28 cellular contexts compared by ENCODE assay signal in genomic region chr10:91593366-91593765, GRCh38. TPM values are rescaled to one million over a fixed set of nuclear protein-coding genes. Genes with fewer than 3 reads are reported as not detected.
DNase-seq lines count a peak whose midpoint lies in the region; ATAC-seq, FAIRE-seq and TF ChIP-seq lines count a peak whose summit lies in the region.
"Had no signal": no experiment of that assay in that cellular context is flagged by ENCODE, and none has a peak within 500 bp of the region (broad histone marks: within the 10 kb centered on the region; RNA-seq: fewer than 3 reads in every experiment).

No MANE protein-coding gene starts in this region.

- H3K9me3 Mint-ChIP-seq in stimulated activated memory B cell treated with anti-CD40 and anti-IgM and Interleukin-4, amounts not matched to agents 10 μg/mL and 1 μg/mL and 100 μg/mL, for 72 hours = no peaks in the 10 kb centered on the region
- H3K9me3 Mint-ChIP-seq: activated naive CD8-positive, alpha-beta T cell treated with anti-CD3 and anti-CD28 coated beads, Interleukin-2, amount 50 U/mL, for 24 hours; brain; CD8-positive, alpha-beta T cell; T-cell had no signal

- no peak for TF ChIP-seq CTCF in breast epithelium (IDR thresholded peaks at IDR 0.05)
- TF ChIP-seq CTCF in mammary epithelial cell (conservative IDR thresholded peaks at IDR 0.05 in 1 of 2, IDR thresholded peaks at IDR 0.05 in 1 of 2; ENCODE audit: extremely low read depth in 1 of 2, insufficient read depth in 1 of 2, low read depth in 1 of 2, low read length in 2 of 2) = no peak
- TF ChIP-seq CTCF in coronary artery (IDR thresholded peaks at IDR 0.05) = no peak
- TF ChIP-seq CTCF in pancreas (IDR thresholded peaks at IDR 0.05) = no peak
- no peak for TF ChIP-seq CTCF in transverse colon (IDR thresholded peaks at IDR 0.05)

- H3K4me2 ChIP-seq in mammary epithelial cell (ENCODE audit: insufficient read depth, low read depth, low read length) = no peak overlapping the region

- no peak for FAIRE-seq in pancreas (lab: Jason Lieb, UNC)
- FAIRE-seq: G401.6, RCC 7860 had no signal

- H3K36me3 Mint-ChIP-seq in stimulated activated memory B cell treated with anti-CD40 and anti-IgM and Interleukin-4, amounts not matched to agents 10 μg/mL and 1 μg/mL and 100 μg/mL, for 72 hours = no peaks in the 10 kb centered on the region
- H3K36me3 Mint-ChIP-seq: brain; CD8-positive, alpha-beta T cell; naive thymus-derived CD4-positive, alpha-beta T cell; T-cell had no signal

- 52% methylated on average over 6 of the region's 8 CpGs for WGBS in mammary epithelial cell (ENCODE audit: low coverage, missing lambda C conversion rate)
- 19 to 30% methylated on average over 8 of the region's 8 CpGs for WGBS in pancreas, 2 donors
- WGBS in transverse colon (ENCODE audit: low coverage in 1 of 2), 2 donors = 43 to 57% methylated on average over 6 to 8 of the region's 8 CpGs

- intact Hi-C loops in breast epithelium (cut with DNase I; ENCODE audit: low total_unique reads) = no loop called here
- intact Hi-C loops in mammary epithelial cell (cut with micrococcal nuclease) = no loop called here
- intact Hi-C loops in pancreas (cut with DNase I) = loop anchor here in 1 of 3 donors (5.0 kb wide), 2 partner anchors 36 to 39 kb away; partner anchors contain the start of gene PPP1R3C
- intact Hi-C loops in transverse colon (cut with DNase I; ENCODE audit: low total_unique reads) = no loop called here

- H3K27ac Mint-ChIP-seq in stimulated activated memory B cell treated with anti-CD40 and anti-IgM and Interleukin-4, amounts not matched to agents 10 μg/mL and 1 μg/mL and 100 μg/mL, for 72 hours = no peak overlapping the region
- H3K27ac Mint-ChIP-seq: activated naive CD8-positive, alpha-beta T cell treated with anti-CD3 and anti-CD28 coated beads, Interleukin-2, amount 50 U/mL, for 24 hours; CD8-positive, alpha-beta T cell; naive thymus-derived CD4-positive, alpha-beta T cell; T-cell had no signal

- dilution Hi-C loops in mammary epithelial cell (cut with HindIII; ENCODE audit: low sequenced_read_pairs) = no loop called here

- no peaks in the 10 kb centered on the region for H3K4me1 Mint-ChIP-seq in stimulated activated memory B cell treated with anti-CD40 and anti-IgM and Interleukin-4, amounts not matched to agents 10 μg/mL and 1 μg/mL and 100 μg/mL, for 72 hours
- H3K4me1 Mint-ChIP-seq: T-cell had no signal

- H3K36me3 ChIP-seq in breast epithelium (no peaks in the 10 kb centered on the region), mammary epithelial cell (ENCODE audit: insufficient read depth, low read length) (no peaks in the 10 kb centered on the region), pancreas (no peaks in the 10 kb centered on the region), transverse colon (no peaks in the 10 kb centered on the region)
- H3K36me3 ChIP-seq: SJCRH30, tibial nerve had no signal

- ATAC-seq in pancreas (no peak), GM18858 (IDR thresholded peaks at IDR 0.05; ENCODE audit: unreplicated experiment) (no peak)
- ATAC-seq in stimulated activated memory B cell treated with anti-CD40 and anti-IgM and Interleukin-4, amounts not matched to agents 10 μg/mL and 1 μg/mL and 100 μg/mL, for 72 hours = no peak
- ATAC-seq: activated naive CD8-positive, alpha-beta T cell treated with anti-CD3 and anti-CD28 coated beads, Interleukin-2, amount 50 U/mL, for 24 hours; CD8-positive, alpha-beta T cell; naive thymus-derived CD4-positive, alpha-beta T cell; stimulated activated naive CD8-positive, alpha-beta T cell treated with anti-CD3 and anti-CD28 coated beads, Interleukin-15, Interleukin-2, amounts not matched to agents 100 U/mL and 50 U/mL, for 24 hours; T-cell had no signal

- no peak overlapping the region for H2AFZ ChIP-seq in mammary epithelial cell (ENCODE audit: low read depth, low read length)

- in situ Hi-C loops in mammary epithelial cell (cut with MboI; ENCODE audit: low sequenced_read_pairs in 2 of 2) (no loop called here), transverse colon (cut with MboI; ENCODE audit: low pct_ligation_motif_present in 1 of 4, low pct_unique_long_range_greater_than_20kb in 1 of 4, low sequenced_read_pairs in 3 of 4) (no loop called here)

- TF ChIP-seq POLR2A in breast epithelium (IDR thresholded peaks at IDR 0.05) (no peak), transverse colon (IDR thresholded peaks at IDR 0.05) (no peak)

- H3K4me3 ChIP-seq in breast epithelium = no peak overlapping the region
- H3K4me3 ChIP-seq in mammary epithelial cell (replicated peaks in 1 of 3; ENCODE audit: insufficient read depth in 1 of 3, low read depth in 2 of 3, low read length in 3 of 3) = no peak overlapping the region
- no peak overlapping the region for H3K4me3 ChIP-seq in coronary artery
- no peak overlapping the region for H3K4me3 ChIP-seq in pancreas
- no peak overlapping the region for H3K4me3 ChIP-seq in transverse colon
- H3K4me3 ChIP-seq: SJCRH30, tibial nerve had no signal

- H3K79me2 ChIP-seq in mammary epithelial cell (ENCODE audit: insufficient read depth, low read length) = no peaks in the 10 kb centered on the region

- no peak overlapping the region for H3K9ac ChIP-seq in mammary epithelial cell (ENCODE audit: insufficient read depth, low read length)

- H3K27ac ChIP-seq in breast epithelium (peak overlapping the region; percentile 4 to 18), mammary epithelial cell (ENCODE audit: insufficient read depth, low read depth, low read length) (no peak overlapping the region), coronary artery (peak overlapping the region; percentile 92 to 93), pancreas (peak overlapping the region; percentile 56 to 88 (median 80)), transverse colon (peak overlapping the region in 3 of 4 donors; percentile 75 to 94 (median 79))

- DNase-seq in breast epithelium (ENCODE audit: low spot score in 2 of 2) (peak in 1 of 2 donors; percentile 62), mammary epithelial cell (no peak), coronary artery (ENCODE audit: low spot score) (no peak), pancreas (no peak), transverse colon (no peak), KG1 (lab: John Stamatoyannopoulos, UW) (no peak)
- DNase-seq: 8988T; activated gamma-delta T cell; activated naive CD8-positive, alpha-beta T cell treated with anti-CD3 and anti-CD28 coated beads, Interleukin-2, amount 50 U/mL, for 24 hours; activated T-cell treated with anti-CD3 and anti-CD28 coated beads, Interleukin-2, amount 50 U/mL, for 1 hour; CD8-positive, alpha-beta T cell; GOT3; KBM-7; mesenchymal stem cell; naive thymus-derived CD4-positive, alpha-beta T cell; NCI-H187; NCI-H2171 treated with DMSO at 0.1 percent for 48 hours; NCI-H526; occipital lobe; stimulated activated naive CD8-positive, alpha-beta T cell treated with anti-CD3 and anti-CD28 coated beads, Interleukin-15, Interleukin-2, amounts not matched to agents 100 U/mL and 50 U/mL, for 24 hours; T-cell had no signal

- no TSS peak for BruUV-seq in mammary epithelial cell (replicated peaks; lab: Mats Ljungman, UMichigan)

- CTCF ChIA-PET in mammary epithelial cell (lab: Charles Lee; ENCODE audit: low non-redundant PET) = no interaction called here

- H4K20me1 ChIP-seq in mammary epithelial cell (ENCODE audit: insufficient read depth, low read length) = no peaks in the 10 kb centered on the region

- H3K27me3 Mint-ChIP-seq in stimulated activated memory B cell treated with anti-CD40 and anti-IgM and Interleukin-4, amounts not matched to agents 10 μg/mL and 1 μg/mL and 100 μg/mL, for 72 hours = peaks cover 39% of the 10 kb centered on the region

- no peaks in the 10 kb centered on the region for H3K27me3 ChIP-seq in breast epithelium
- no peaks in the 10 kb centered on the region for H3K27me3 ChIP-seq in mammary epithelial cell (ENCODE audit: insufficient read depth, low read length)
- no peaks in the 10 kb centered on the region for H3K27me3 ChIP-seq in pancreas
- peaks cover 22% of the 10 kb centered on the region for H3K27me3 ChIP-seq in transverse colon
- H3K27me3 ChIP-seq: SJCRH30, tibial nerve had no signal

- no peak for TF ChIP-seq EP300 in transverse colon (IDR thresholded peaks at IDR 0.05; ENCODE audit: low read depth)

- H3K4me1 ChIP-seq in breast epithelium (peaks cover 0 to 24% of the 10 kb centered on the region in 2 donors), mammary epithelial cell (ENCODE audit: insufficient read depth, low read length) (peaks cover 34% of the 10 kb centered on the region), pancreas (peaks cover 51 to 87% (median 80%) of the 10 kb centered on the region in 3 donors), transverse colon (peaks cover 39 to 74% (median 54%) of the 10 kb centered on the region in 4 donors)

- H3K9me3 ChIP-seq in breast epithelium (no peaks in the 10 kb centered on the region), mammary epithelial cell (replicated peaks; ENCODE audit: insufficient read depth, low read length) (no peaks in the 10 kb centered on the region), pancreas (no peaks in the 10 kb centered on the region), transverse colon (no peaks in the 10 kb centered on the region)
- H3K9me3 ChIP-seq: SJCRH30, tibial nerve had no signal

- no peak overlapping the region for H3K4me3 Mint-ChIP-seq in stimulated activated memory B cell treated with anti-CD40 and anti-IgM and Interleukin-4, amounts not matched to agents 10 μg/mL and 1 μg/mL and 100 μg/mL, for 72 hours
- H3K4me3 Mint-ChIP-seq: activated naive CD8-positive, alpha-beta T cell treated with anti-CD3 and anti-CD28 coated beads, Interleukin-2, amount 50 U/mL, for 24 hours; brain; CD8-positive, alpha-beta T cell; naive thymus-derived CD4-positive, alpha-beta T cell; T-cell had no signal

RNA-seq across cellular contexts. Expression of gene PPP1R3C, which starts 39.5 kb away (rescaled TPM):
- 10 to 100 TPM in 2 of 3 donors, 1 to 10 TPM in 1; 9.4 to 48.1 (median 14.4) TPM for total RNA-seq in breast epithelium
- 10 to 100 TPM in 1 of 2 donors, under 1 TPM in 1; 0.49 to 11.3 TPM for total RNA-seq in mammary epithelial cell
- 2.7 TPM for polyA plus RNA-seq in mammary epithelial cell
- polyA minus RNA-seq in mammary epithelial cell = 1.3 TPM
- 10 to 100 TPM in 5 of 6 donors, 1 to 10 TPM in 1; 7.1 to 27.5 (median 17.3) TPM for total RNA-seq in pancreas
- polyA plus RNA-seq in pancreas = 1 to 10 TPM; 3.8 to 5.8 TPM
- total RNA-seq in transverse colon = 1 to 10 TPM; 1.1 to 4.6 (median 3.0) TPM
- total RNA-seq: CD8-positive, alpha-beta T cell had no signal
- polyA plus RNA-seq: naive thymus-derived CD4-positive, alpha-beta T cell had no signal
